8 cellular contexts compared by ENCODE assay signal in genomic region chr1:227934476-227935313, GRCh38. TPM values are rescaled to one million over a fixed set of nuclear protein-coding genes. Genes with fewer than 3 reads are reported as not detected.
DNase-seq lines count a peak whose midpoint lies in the region; ATAC-seq and TF ChIP-seq lines count a peak whose summit lies in the region.

No MANE protein-coding gene starts in this region.

- no peaks in the 10 kb centered on the region for H3K27me3 ChIP-seq in prostate gland (replicated peaks; ENCODE audit: insufficient read depth)

- intact Hi-C loops in prostate gland (cut with DNase I), result no loop called here

- ATAC-seq in GM19463 (IDR thresholded peaks at IDR 0.05; ENCODE audit: unreplicated experiment) (no peak), GM21786 (IDR thresholded peaks at IDR 0.05; ENCODE audit: unreplicated experiment) (no peak)

- no peaks in the 10 kb centered on the region for H3K36me3 ChIP-seq in prostate gland

- no peaks in the 10 kb centered on the region for H3K36me3 Mint-ChIP-seq in T-helper 2 cell treated with Interferon-gamma antibody and Interleukin-4, amounts not matched to agents 5 μg/mL and 100 μg/mL, for 36 hours (ENCODE audit: low read depth)

- H3K9me3 ChIP-seq in prostate gland, result no peaks in the 10 kb centered on the region

- DNase-seq in EH (ENCODE audit: low read depth), result peak; percentile 72
- DNase-seq in T-helper 2 cell treated with Interferon-gamma antibody and Interleukin-4, amounts not matched to agents 5 μg/mL and 100 μg/mL, for 36 hours (ENCODE audit: low spot score), result peak; percentile 42
- peak; percentile 19 for DNase-seq in ecto neural progenitor cell (ENCODE audit: low spot score)
- DNase-seq in prostate gland (ENCODE audit: low spot score), result no peak
- DNase-seq in coronary artery (ENCODE audit: low spot score), result no peak
- no peak for DNase-seq in putamen (ENCODE audit: low spot score)

- no peaks in the 10 kb centered on the region for H3K27me3 Mint-ChIP-seq in T-helper 2 cell treated with Interferon-gamma antibody and Interleukin-4, amounts not matched to agents 5 μg/mL and 100 μg/mL, for 36 hours (ENCODE audit: low read depth)

- H3K27ac ChIP-seq in prostate gland (peak overlapping the region; percentile 9 to 21), coronary artery (peak overlapping the region in 1 of 2 donors; percentile 64)

- no peak overlapping the region for H3K4me3 ChIP-seq in prostate gland
- H3K4me3 ChIP-seq in coronary artery, result no peak overlapping the region

- TF ChIP-seq POLR2A in prostate gland (IDR thresholded peaks at IDR 0.05), result no peak

- WGBS in prostate gland, result 46% methylated on average over 5 of the region's 5 CpGs

- no peak for TF ChIP-seq CTCF in prostate gland (IDR thresholded peaks at IDR 0.05)
- no peak for TF ChIP-seq CTCF in coronary artery (IDR thresholded peaks at IDR 0.05)

- H3K9me3 Mint-ChIP-seq in T-helper 2 cell treated with Interferon-gamma antibody and Interleukin-4, amounts not matched to agents 5 μg/mL and 100 μg/mL, for 36 hours, result peaks cover 18% of the 10 kb centered on the region

- H3K27ac Mint-ChIP-seq in T-helper 2 cell treated with Interferon-gamma antibody and Interleukin-4, amounts not matched to agents 5 μg/mL and 100 μg/mL, for 36 hours, result no peak overlapping the region

- H3K4me3 Mint-ChIP-seq in T-helper 2 cell treated with Interferon-gamma antibody and Interleukin-4, amounts not matched to agents 5 μg/mL and 100 μg/mL, for 36 hours, result no peak overlapping the region

- H3K4me1 ChIP-seq in prostate gland (replicated peaks), result no peaks in the 10 kb centered on the region

- peaks cover 1% of the 10 kb centered on the region for H3K4me1 Mint-ChIP-seq in T-helper 2 cell treated with Interferon-gamma antibody and Interleukin-4, amounts not matched to agents 5 μg/mL and 100 μg/mL, for 36 hours (ENCODE audit: low read depth)

RNA-seq across cellular contexts. Expression of gene WNT9A, which starts 13.0 kb away (rescaled TPM):
- total RNA-seq in prostate gland, result 1 to 10 TPM; 1.4 to 2.0 TPM

Comparison
In these comparisons a context has a peak if more than half of its experiments do, and no peak if none do; other contexts are left out.
1. DNase-seq: peak in EH (single experiment), T-helper 2 cell treated with Interferon-gamma antibody and Interleukin-4, amounts not matched to agents 5 μg/mL and 100 μg/mL, for 36 hours (single experiment) and ecto neural progenitor cell (single experiment); none in prostate gland (single experiment), coronary artery (single experiment) and putamen (single experiment).